ENCODE assay signal across 1 cellular context in genomic region chr12:52582971-52583456, GRCh38.
TF ChIP-seq lines count a peak whose summit lies in the region.

No MANE protein-coding gene starts in this region.

TF ChIP-seq in WTC11, 78 proteins besides CTCF, POLR2A, EP300 and RAD21 (continued from another document):
- no peak for TF ChIP-seq PRDM15 (CRISPR knock-in tag; IDR thresholded peaks at IDR 0.05)
